Comparison of ENCODE assay signal across 10 cellular contexts in genomic region chr6:136762022-136762975, GRCh38. TPM values are rescaled to one million over a fixed set of nuclear protein-coding genes. Genes with fewer than 3 reads are reported as not detected.
DNase-seq lines count a peak whose midpoint lies in the region; ATAC-seq and TF ChIP-seq lines count a peak whose summit lies in the region.
"Had no signal": no experiment of that assay in that cellular context is flagged by ENCODE, and none has a peak within 500 bp of the region (broad histone marks: within the 10 kb centered on the region; RNA-seq: fewer than 3 reads in every experiment).

No MANE protein-coding gene starts in this region.

- no peak overlapping the region for H2AFZ ChIP-seq in MM.1S (ENCODE audit: low read length)

- H3K79me2 ChIP-seq in MM.1S (ENCODE audit: low read length), result peaks cover 59% of the 10 kb centered on the region

- no peaks in the 10 kb centered on the region for H3K9me2 ChIP-seq in MM.1S (replicated peaks; ENCODE audit: insufficient read depth, low read length)

- peak overlapping the region; percentile 76 for H3K4me3 ChIP-seq in CD4-positive, CD25-positive, alpha-beta regulatory T cell (ENCODE audit: low read depth, low read length)
- H3K4me3 ChIP-seq in MM.1S (ENCODE audit: low read length) (peak overlapping the region; percentile 26), coronary artery (peak overlapping the region; percentile 30)

- TF ChIP-seq CTCF in MM.1S (IDR thresholded peaks at IDR 0.05; ENCODE audit: low read length), result no peak
- no peak for TF ChIP-seq CTCF in coronary artery (IDR thresholded peaks at IDR 0.05)
- no peak for TF ChIP-seq CTCF in nephron (IDR thresholded peaks at IDR 0.05; ENCODE audit: unreplicated experiment in 3 of 3)

- H4K20me1 ChIP-seq in MM.1S (ENCODE audit: insufficient read depth, low read length), result no peaks in the 10 kb centered on the region

- peak overlapping the region; percentile 87 to 97 (median 92) for H3K27ac Mint-ChIP-seq in CD4-positive, CD25-positive, alpha-beta regulatory T cell
- H3K27ac Mint-ChIP-seq in nephron, result peak overlapping the region; percentile 89 to 94 (median 92)

- no peak for ATAC-seq in CD4-positive, CD25-positive, alpha-beta regulatory T cell (ENCODE audit: low read depth in 2 of 2)

- DNase-seq in CD4-positive, CD25-positive, alpha-beta regulatory T cell, result no peak
- DNase-seq in MM.1S (no peak), coronary artery (ENCODE audit: low spot score) (no peak), kidney glomerular epithelial cell (lab: John Stamatoyannopoulos, UW) (no peak), COR-L47 (lab: John Stamatoyannopoulos, UW) (no peak), NCI-H1694 treated with DMSO at 0.1 percent for 48 hours (lab: John Stamatoyannopoulos, UW) (no peak), middle frontal gyrus (ENCODE audit: extremely low spot score, low spot score) (no peak)
- DNase-seq: NCI-H446 treated with DMSO at 0.1 percent for 48 hours had no signal

- H3K27me3 Mint-ChIP-seq in CD4-positive, CD25-positive, alpha-beta regulatory T cell, result no peaks in the 10 kb centered on the region
- H3K27me3 Mint-ChIP-seq in nephron (ENCODE audit: low read depth), result no peaks in the 10 kb centered on the region

- H3K36me3 ChIP-seq in CD4-positive, CD25-positive, alpha-beta regulatory T cell (ENCODE audit: control insufficient read depth, insufficient read depth, low read length), result no peaks in the 10 kb centered on the region
- H3K36me3 ChIP-seq in MM.1S (replicated peaks; ENCODE audit: insufficient read depth, low read length), result no peaks in the 10 kb centered on the region

- peaks cover 42% of the 10 kb centered on the region for H3F3A ChIP-seq in MM.1S (ENCODE audit: insufficient read depth, low read length)

- H3K4me3 Mint-ChIP-seq in CD4-positive, CD25-positive, alpha-beta regulatory T cell, result peak overlapping the region; percentile 77 to 92 (median 86)
- peak overlapping the region in 2 of 3 experiments; percentile 8 to 53 for H3K4me3 Mint-ChIP-seq in nephron

- peaks cover 68% of the 10 kb centered on the region for H3K4me1 ChIP-seq in CD4-positive, CD25-positive, alpha-beta regulatory T cell (ENCODE audit: control insufficient read depth, insufficient read depth, low read length, poor library complexity, severe bottlenecking)
- peaks cover 50% of the 10 kb centered on the region for H3K4me1 ChIP-seq in MM.1S (ENCODE audit: low read length)

- H3K4me2 ChIP-seq in MM.1S (ENCODE audit: low read depth, low read length), result peak overlapping the region; percentile 86

- H3K9me3 Mint-ChIP-seq in CD4-positive, CD25-positive, alpha-beta regulatory T cell, result peaks cover 0 to 2% (median 0%) of the 10 kb centered on the region in 7 donors
- H3K9me3 Mint-ChIP-seq in nephron, result no peaks in the 10 kb centered on the region
- H3K9me3 Mint-ChIP-seq: activated naive CD4-positive, alpha-beta T cell treated with anti-CD3 and anti-CD28 coated beads, Interleukin-2, amount 50 U/mL, for 72 hours had no signal

- no peaks in the 10 kb centered on the region for H3K9me3 ChIP-seq in CD4-positive, CD25-positive, alpha-beta regulatory T cell (ENCODE audit: control insufficient read depth in 2 of 2, low read length in 2 of 2)
- no peaks in the 10 kb centered on the region for H3K9me3 ChIP-seq in MM.1S (replicated peaks; ENCODE audit: insufficient read depth, low read length)

- no peaks in the 10 kb centered on the region for H3K27me3 ChIP-seq in CD4-positive, CD25-positive, alpha-beta regulatory T cell (ENCODE audit: control insufficient read depth, insufficient read depth, low read length)
- no peaks in the 10 kb centered on the region for H3K27me3 ChIP-seq in MM.1S (replicated peaks; ENCODE audit: insufficient read depth, low read length)

- peak overlapping the region; percentile 22; the same call in 1 of the 2 replicates for H3K9ac ChIP-seq in MM.1S (ENCODE audit: low read length)

- peaks cover 37 to 83% (median 70%) of the 10 kb centered on the region in 4 donors for H3K4me1 Mint-ChIP-seq in CD4-positive, CD25-positive, alpha-beta regulatory T cell
- peaks cover 18% of the 10 kb centered on the region for H3K4me1 Mint-ChIP-seq in nephron

- peak overlapping the region; percentile 77 for H3K27ac ChIP-seq in CD4-positive, CD25-positive, alpha-beta regulatory T cell (ENCODE audit: insufficient read depth, low read length, poor library complexity, severe bottlenecking)
- H3K27ac ChIP-seq in MM.1S (ENCODE audit: low read length) (peak overlapping the region; percentile 39; the same call in 1 of the 2 replicates), coronary artery (peak overlapping the region; percentile 64 to 82)

- peaks cover 4% of the 10 kb centered on the region for H3K36me3 Mint-ChIP-seq in CD4-positive, CD25-positive, alpha-beta regulatory T cell
- no peaks in the 10 kb centered on the region for H3K36me3 Mint-ChIP-seq in nephron (ENCODE audit: low read depth)
- H3K36me3 Mint-ChIP-seq: activated naive CD4-positive, alpha-beta T cell treated with anti-CD3 and anti-CD28 coated beads, Interleukin-2, amount 50 U/mL, for 72 hours had no signal

RNA-seq across cellular contexts. Expression of gene MAP3K5, which starts 30.0 kb away (rescaled TPM):
- 44.0 TPM for total RNA-seq in CD4-positive, CD25-positive, alpha-beta regulatory T cell
- polyA plus RNA-seq in CD4-positive, CD25-positive, alpha-beta regulatory T cell, result 10 to 100 TPM; 14.4 to 25.9 (median 17.9) TPM

Comparison
In these comparisons a context has a peak if more than half of its experiments do, and no peak if none do; other contexts are left out.
1. H3K4me3 ChIP-seq: peak in every context shown above with its lines; median percentile 76 in CD4-positive, CD25-positive, alpha-beta regulatory T cell; 30 in coronary artery; 26 in MM.1S.